1 cellular context compared by ENCODE assay signal in the genomic region with DNA sequence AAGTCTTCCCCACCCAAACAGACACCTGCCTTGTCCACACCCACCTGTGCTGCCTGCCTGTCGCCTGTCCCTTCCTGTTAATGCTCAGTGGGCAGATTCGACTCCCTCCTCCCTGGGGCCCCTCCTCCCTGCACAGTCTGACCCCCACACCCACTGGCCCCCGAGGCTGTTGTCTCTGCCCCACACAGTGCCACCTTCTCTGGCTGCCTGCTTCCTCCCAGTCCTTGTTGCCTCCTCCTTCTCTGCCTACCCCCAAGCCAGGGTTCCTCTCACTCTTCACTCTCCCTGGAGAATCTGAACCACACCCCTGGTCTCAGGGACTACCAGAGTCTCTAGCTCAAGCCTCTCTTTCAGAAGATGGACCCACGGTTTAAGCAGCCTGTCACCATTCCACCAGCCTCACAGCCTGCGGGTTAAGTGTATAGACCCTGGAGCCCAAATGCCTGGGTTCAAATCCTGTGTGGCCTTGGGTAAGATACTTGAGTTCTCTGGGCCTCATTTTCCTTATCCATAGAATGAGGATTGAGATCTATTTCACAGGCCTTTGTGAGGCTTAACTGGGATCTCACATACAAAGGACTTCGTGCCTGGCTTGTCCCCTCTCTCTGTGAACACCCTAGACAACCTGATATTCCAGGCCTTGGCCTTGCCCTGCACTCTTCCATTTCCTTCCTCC.
TF ChIP-seq lines count a peak whose summit lies in the region.

No MANE protein-coding gene starts in this region.

TF ChIP-seq in HepG2, 621 proteins besides CTCF, POLR2A, EP300 and RAD21 (continued from another document):
- TF ChIP-seq, protein P1, sequence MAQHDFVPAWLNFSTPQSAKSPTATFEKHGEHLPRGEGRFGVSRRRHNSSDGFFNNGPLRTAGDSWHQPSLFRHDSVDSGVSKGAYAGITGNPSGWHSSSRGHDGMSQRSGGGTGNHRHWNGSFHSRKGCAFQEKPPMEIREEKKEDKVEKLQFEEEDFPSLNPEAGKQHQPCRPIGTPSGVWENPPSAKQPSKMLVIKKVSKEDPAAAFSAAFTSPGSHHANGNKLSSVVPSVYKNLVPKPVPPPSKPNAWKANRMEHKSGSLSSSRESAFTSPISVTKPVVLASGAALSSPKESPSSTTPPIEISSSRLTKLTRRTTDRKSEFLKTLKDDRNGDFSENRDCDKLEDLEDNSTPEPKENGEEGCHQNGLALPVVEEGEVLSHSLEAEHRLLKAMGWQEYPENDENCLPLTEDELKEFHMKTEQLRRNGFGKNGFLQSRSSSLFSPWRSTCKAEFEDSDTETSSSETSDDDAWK (CRISPR knock-in tag; IDR thresholded peaks at IDR 0.05), result no peak
